In the genomic region with DNA sequence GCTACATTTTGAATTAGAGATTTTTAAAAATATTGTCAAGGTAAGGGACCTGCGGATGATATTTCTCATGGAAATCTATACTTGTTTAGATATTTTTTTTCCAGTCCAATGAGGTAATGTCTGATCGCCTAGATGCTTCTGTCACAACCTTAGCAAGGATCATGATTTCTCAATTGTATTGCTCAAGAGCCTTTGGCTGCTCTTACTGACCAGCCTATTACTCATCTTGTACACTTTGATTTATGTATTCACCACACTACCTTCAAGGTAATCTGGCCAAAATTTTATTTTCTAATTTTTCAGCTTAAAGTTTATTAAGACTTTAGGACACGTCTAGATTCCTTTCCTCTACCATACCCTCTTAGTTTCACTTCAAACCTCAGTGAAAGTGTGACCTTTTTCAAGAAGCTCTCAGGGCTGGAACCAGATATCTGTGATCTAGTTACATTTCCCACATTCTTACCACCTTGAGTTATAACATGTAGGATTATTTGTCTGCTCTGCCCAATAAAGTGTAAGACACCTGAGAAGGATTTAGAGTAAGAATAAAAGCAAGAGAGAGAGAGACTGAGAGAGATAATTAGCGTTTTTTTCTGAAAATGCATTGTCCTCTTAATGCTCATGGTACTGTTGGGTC, we compare ENCODE assay signal across 17 cellular contexts.
DNase-seq lines count a peak whose midpoint lies in the region; ATAC-seq and TF ChIP-seq lines count a peak whose summit lies in the region.
"Had no signal": no experiment of that assay in that cellular context is flagged by ENCODE, and none has a peak within 500 bp of the region (broad histone marks: within the 10 kb centered on the region; RNA-seq: fewer than 3 reads in every experiment).

No MANE protein-coding gene starts in this region.

- TF ChIP-seq CTCF in hepatocyte (IDR thresholded peaks at IDR 0.05; ENCODE audit: poor library complexity), result no peak
- TF ChIP-seq CTCF in upper lobe of right lung (IDR thresholded peaks at IDR 0.05), result no peak

- no peak overlapping the region for H3K27ac ChIP-seq in hepatocyte
- H3K27ac ChIP-seq in upper lobe of right lung, result no peak overlapping the region
- H3K27ac ChIP-seq: Peyer's patch had no signal

- intact Hi-C loops in upper lobe of right lung (cut with DNase I), result no loop called here

- 82% methylated on average over 4 of the region's 4 CpGs for WGBS in hepatocyte (ENCODE audit: low lambda C conversion rate, missing lambda C conversion rate)

- no peak overlapping the region for H3K4me3 Mint-ChIP-seq in activated T-helper 17 cell treated with anti-CD3 and anti-CD28 coated beads, Interleukin-2, amount 50 U/mL, for 72 hours
- H3K4me3 Mint-ChIP-seq: activated T-helper 1 cell treated with anti-CD3 and anti-CD28 coated beads, Interleukin-12 subunit alpha, Interleukin-12 subunit beta, Interleukin-2, Interleukin-4 antibody, amounts not matched to agents 30 ng/mL and 10 ng/mL and 1 ng/mL, durations not matched to agents 14 hours and 24 hours and 36 hours; dendritic cell treated with granulocyte-macrophage colony-stimulating factor and Interleukin-4, amounts not matched to agents 40 ng/mL and 50 ng/mL, for 4 days; neural crest cell; WTC11 had no signal

- H3K79me2 ChIP-seq in hepatocyte, result no peaks in the 10 kb centered on the region

- H3K36me3 Mint-ChIP-seq in activated T-helper 17 cell treated with anti-CD3 and anti-CD28 coated beads, Interleukin-2, amount 50 U/mL, for 72 hours (ENCODE audit: low read depth), result no peaks in the 10 kb centered on the region
- H3K36me3 Mint-ChIP-seq: WTC11 had no signal

- H3K9me3 ChIP-seq in hepatocyte (ENCODE audit: low read depth), result no peaks in the 10 kb centered on the region
- H3K9me3 ChIP-seq in upper lobe of right lung, result no peaks in the 10 kb centered on the region
- H3K9me3 ChIP-seq: Peyer's patch had no signal

- H3K4me1 Mint-ChIP-seq in activated T-helper 17 cell treated with anti-CD3 and anti-CD28 coated beads, Interleukin-2, amount 50 U/mL, for 72 hours, result no peaks in the 10 kb centered on the region
- H3K4me1 Mint-ChIP-seq: neural crest cell, WTC11 had no signal

- ATAC-seq in upper lobe of right lung (peak; percentile 68), HG03571 (IDR thresholded peaks at IDR 0.05; ENCODE audit: unreplicated experiment) (no peak)
- no peak for ATAC-seq in activated T-helper 17 cell treated with anti-CD3 and anti-CD28 coated beads, Interleukin-2, amount 50 U/mL, for 72 hours (replicated peaks)
- ATAC-seq: WTC11 had no signal

- H3K27me3 Mint-ChIP-seq in activated T-helper 17 cell treated with anti-CD3 and anti-CD28 coated beads, Interleukin-2, amount 50 U/mL, for 72 hours, result peaks cover 19% of the 10 kb centered on the region
- H3K27me3 Mint-ChIP-seq: dendritic cell treated with granulocyte-macrophage colony-stimulating factor and Interleukin-4, amounts not matched to agents 40 ng/mL and 50 ng/mL, for 4 days had no signal

- no peak overlapping the region for H3K27ac Mint-ChIP-seq in activated T-helper 17 cell treated with anti-CD3 and anti-CD28 coated beads, Interleukin-2, amount 50 U/mL, for 72 hours
- H3K27ac Mint-ChIP-seq: activated T-helper 1 cell treated with anti-CD3 and anti-CD28 coated beads, Interleukin-12 subunit alpha, Interleukin-12 subunit beta, Interleukin-2, Interleukin-4 antibody, amounts not matched to agents 30 ng/mL and 10 ng/mL and 1 ng/mL, durations not matched to agents 14 hours and 24 hours and 36 hours; dendritic cell treated with granulocyte-macrophage colony-stimulating factor and Interleukin-4, amounts not matched to agents 40 ng/mL and 50 ng/mL, for 4 days; WTC11 had no signal

- H4K20me1 ChIP-seq in hepatocyte (ENCODE audit: insufficient read depth, poor library complexity, severe bottlenecking), result no peaks in the 10 kb centered on the region

- H3K9me3 Mint-ChIP-seq in activated T-helper 17 cell treated with anti-CD3 and anti-CD28 coated beads, Interleukin-2, amount 50 U/mL, for 72 hours, result peaks cover 6% of the 10 kb centered on the region

- H3K9me2 ChIP-seq in hepatocyte (replicated peaks; ENCODE audit: insufficient read depth), result no peaks in the 10 kb centered on the region

- no peaks in the 10 kb centered on the region for H3K4me1 ChIP-seq in hepatocyte (ENCODE audit: insufficient read depth)
- H3K4me1 ChIP-seq in upper lobe of right lung, result no peaks in the 10 kb centered on the region
- H3K4me1 ChIP-seq: Peyer's patch had no signal

- H3K4me2 ChIP-seq in hepatocyte, result no peak overlapping the region

- H3K27me3 ChIP-seq in hepatocyte (no peaks in the 10 kb centered on the region), upper lobe of right lung (no peaks in the 10 kb centered on the region)
- H3K27me3 ChIP-seq: Peyer's patch had no signal

- H3K4me3 ChIP-seq in hepatocyte (no peak overlapping the region), upper lobe of right lung (no peak overlapping the region)
- H3K4me3 ChIP-seq: Peyer's patch had no signal

- no peak overlapping the region for H2AFZ ChIP-seq in hepatocyte

- H3K36me3 ChIP-seq in hepatocyte (replicated peaks; ENCODE audit: insufficient read depth, low read depth) (no peaks in the 10 kb centered on the region), upper lobe of right lung (no peaks in the 10 kb centered on the region)
- H3K36me3 ChIP-seq: Peyer's patch had no signal

- peak; percentile 14 for DNase-seq in NOMO-1 treated with DMSO at 0.1 percent for 48 hours (lab: John Stamatoyannopoulos, UW; ENCODE audit: unreplicated experiment)
- no peak for DNase-seq in NOMO-1 treated with dmso at 0.1 percent for 144 hours (lab: John Stamatoyannopoulos, UW; ENCODE audit: unreplicated experiment)
- peak; percentile 34 to 61 for DNase-seq in SW 1271 (lab: John Stamatoyannopoulos, UW)
- peak; percentile 5 for DNase-seq in hepatocyte (ENCODE audit: low spot score)
- DNase-seq in upper lobe of right lung, result no peak
- DNase-seq in activated gamma-delta T cell treated with Interleukin-2 at 50 U/mL for 16 hours, result no peak
- DNase-seq: GF-D8; NCI-H2029; Peyer's patch; stimulated activated CD4-positive, alpha-beta T cell treated with anti-CD3 and anti-CD28 coated beads, Interleukin-4, amount 100 ng/mL, for 4 hours; substantia nigra had no signal

Comparison
In these comparisons a context has a peak if more than half of its experiments do, and no peak if none do; other contexts are left out.
1. DNase-seq: peak in NOMO-1 treated with DMSO at 0.1 percent for 48 hours (single experiment), SW 1271 (2 of 2) and hepatocyte (single experiment); none in NOMO-1 treated with dmso at 0.1 percent for 144 hours (single experiment), upper lobe of right lung (single experiment) and activated gamma-delta T cell treated with Interleukin-2 at 50 U/mL for 16 hours (single experiment).